In genomic region chr1:192224846-192225245, GRCh38 we compare ENCODE assay signal across 25 cellular contexts.
"Had no signal": no experiment of that assay in that cellular context is flagged by ENCODE, and none has a peak within 500 bp of the region (broad histone marks: within the 10 kb centered on the region; RNA-seq: fewer than 3 reads in every experiment).

No MANE protein-coding gene starts in this region.

- FAIRE-seq: endometrium, islet of Langerhans, keratinocyte had no signal

- H3K4me3 ChIP-seq: colonic mucosa, esophagus squamous epithelium, gastrocnemius medialis, heart right ventricle, left lung, lower lobe of right lung had no signal

- H3K4me1 Mint-ChIP-seq: endodermal cell had no signal

- H3K27ac Mint-ChIP-seq: dendritic cell treated with granulocyte-macrophage colony-stimulating factor and Interleukin-4, amounts not matched to agents 40 ng/mL and 50 ng/mL, for 4 days; effector memory CD8-positive, alpha-beta T cell; endodermal cell had no signal

- H3K4me1 ChIP-seq: colonic mucosa, esophagus squamous epithelium, gastrocnemius medialis, heart right ventricle, left lung, lower lobe of right lung had no signal

- H3K27me3 Mint-ChIP-seq: dendritic cell treated with granulocyte-macrophage colony-stimulating factor and Interleukin-4, amounts not matched to agents 40 ng/mL and 50 ng/mL, for 4 days; effector memory CD8-positive, alpha-beta T cell had no signal

- H3K4me3 Mint-ChIP-seq: dendritic cell treated with granulocyte-macrophage colony-stimulating factor and Interleukin-4, amounts not matched to agents 40 ng/mL and 50 ng/mL, for 4 days; effector memory CD8-positive, alpha-beta T cell; endodermal cell had no signal

- H3K36me3 ChIP-seq: colonic mucosa, esophagus squamous epithelium, gastrocnemius medialis, heart right ventricle, left lung, lower lobe of right lung had no signal

- ATAC-seq: effector memory CD8-positive, alpha-beta T cell; esophagus mucosa; gastrocnemius medialis; heart right ventricle; left cardiac atrium; left lung; left ventricle myocardium superior; lower lobe of right lung had no signal

- H3K9me3 ChIP-seq: colonic mucosa, esophagus squamous epithelium, gastrocnemius medialis, lower lobe of right lung had no signal

- H3K9me3 Mint-ChIP-seq: endodermal cell had no signal

- H3K27me3 ChIP-seq: colonic mucosa, esophagus squamous epithelium, gastrocnemius medialis, heart right ventricle, left lung had no signal

- H3K27ac ChIP-seq: colonic mucosa, epithelial cell of prostate, esophagus squamous epithelium, gastrocnemius medialis, heart right ventricle, left lung, lower lobe of right lung had no signal

- DNase-seq: colonic mucosa; cortex of kidney; effector CD8-positive, alpha-beta T cell; effector memory CD8-positive, alpha-beta T cell; endodermal cell; erythroblast; esophagus squamous epithelium; foreskin fibroblast; gastrocnemius medialis; glutamatergic neuron; head of caudate nucleus; heart right ventricle; hippocampal formation; left cardiac atrium; left lung; left ventricle myocardium superior; lower lobe of right lung; mesendoderm; midbrain had no signal
